Comparison of ENCODE assay signal across 8 cellular contexts in the genomic region with DNA sequence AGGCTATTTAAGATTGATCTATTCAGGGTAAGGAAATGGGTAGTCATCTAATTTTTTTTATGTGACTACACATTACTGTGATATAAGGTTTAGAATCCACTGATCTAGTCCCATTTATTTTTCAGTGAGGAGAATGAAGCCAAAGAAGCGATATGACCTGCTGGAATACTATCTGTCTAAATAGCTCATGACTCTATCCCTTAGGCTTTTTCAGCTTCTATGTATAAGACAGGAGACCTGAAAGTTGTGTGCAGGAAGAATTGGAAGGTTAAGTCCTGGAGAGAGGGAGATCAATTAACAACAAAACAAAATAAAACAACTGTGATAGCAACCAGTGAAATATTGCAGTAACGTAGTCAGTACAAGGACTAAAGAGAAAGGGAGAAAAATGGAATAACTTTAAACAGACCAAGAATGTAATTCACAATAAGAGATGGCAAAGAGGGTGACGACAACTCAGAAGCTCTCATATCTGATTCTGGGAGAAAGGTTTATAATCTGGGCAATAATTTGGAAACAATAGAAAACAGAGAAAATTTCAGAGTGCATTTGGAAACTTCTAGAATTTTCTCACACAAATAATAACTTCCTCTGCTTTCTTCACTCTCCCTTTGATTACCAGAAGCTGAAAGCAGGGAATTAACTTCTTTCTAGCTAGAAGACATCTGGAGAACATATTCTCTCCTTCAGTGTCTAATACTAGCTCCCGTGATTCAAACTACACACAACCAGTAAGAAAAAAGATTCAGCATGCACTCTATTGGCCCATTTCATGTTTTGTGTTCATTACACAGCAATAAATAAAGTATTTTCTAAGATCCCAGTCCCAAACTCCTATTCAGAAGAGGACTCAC. TPM values are rescaled to one million over a fixed set of nuclear protein-coding genes. Genes with fewer than 3 reads are reported as not detected.
DNase-seq lines count a peak whose midpoint lies in the region; ATAC-seq and TF ChIP-seq lines count a peak whose summit lies in the region.

No MANE protein-coding gene starts in this region.

- no peak for TF ChIP-seq EP300 in sigmoid colon (IDR thresholded peaks at IDR 0.05)

- no peaks in the 10 kb centered on the region for H3K27me3 ChIP-seq in sigmoid colon

- ATAC-seq in GM18519 (IDR thresholded peaks at IDR 0.05; ENCODE audit: low FRiP score, unreplicated experiment), result peak; percentile 30
- ATAC-seq in HG03378 (IDR thresholded peaks at IDR 0.05; ENCODE audit: unreplicated experiment), result peak; percentile 51

- no peak for TF ChIP-seq CTCF in coronary artery (IDR thresholded peaks at IDR 0.05)
- no peak for TF ChIP-seq CTCF in sigmoid colon (IDR thresholded peaks at IDR 0.05)

- H3K36me3 ChIP-seq in sigmoid colon, result no peaks in the 10 kb centered on the region

- H3K4me3 ChIP-seq in coronary artery (peak overlapping the region; percentile 69), sigmoid colon (peak overlapping the region; percentile 11 to 47 (median 39))

- H3K4me1 ChIP-seq in sigmoid colon, result peaks cover 0 to 26% (median 15%) of the 10 kb centered on the region in 4 donors

- WGBS in sigmoid colon, 2 donors, result 27 to 40% methylated on average over 4 of the region's 4 CpGs

- intact Hi-C loops in sigmoid colon (cut with DNase I), result no loop called here

- H3K27ac ChIP-seq in coronary artery, result peak overlapping the region; percentile 50 to 54
- H3K27ac ChIP-seq in sigmoid colon, result peak overlapping the region; percentile 54 to 76 (median 72)

- no peak for TF ChIP-seq POLR2A in sigmoid colon (IDR thresholded peaks at IDR 0.05)

- DNase-seq in coronary artery (ENCODE audit: low spot score), result no peak
- DNase-seq in sigmoid colon, result no peak
- DNase-seq in NCI-H2171 treated with DMSO at 0.1 percent for 48 hours (lab: John Stamatoyannopoulos, UW), result no peak
- no peak for DNase-seq in mesenteric fat pad (ENCODE audit: low spot score)
- no peak for DNase-seq in activated CD8-positive, alpha-beta memory T cell treated with anti-CD3 and anti-CD28 coated beads, Interleukin-2, amount 50 U/mL, for 48 hours
- no peak for DNase-seq in OCI-M1 (lab: John Stamatoyannopoulos, UW)

- H3K9me3 ChIP-seq in sigmoid colon, result no peaks in the 10 kb centered on the region

RNA-seq across cellular contexts. Expression of a gene that starts 19.2 kb away (rescaled TPM):
- 1 to 10 TPM in 3 of 4 donors, under 1 TPM in 1; 0.71 to 9.4 (median 2.6) TPM for total RNA-seq in sigmoid colon
- polyA plus RNA-seq in sigmoid colon, result 1 to 10 TPM in 1 of 3 donors, under 1 TPM in 1, not detected in 1; 0.22 to 3.0 TPM
- 0.45 TPM for total RNA-seq in mesenteric fat pad

RNA-seq across cellular contexts. Expression of a gene that starts 50.9 kb away (rescaled TPM):
- total RNA-seq in sigmoid colon (10 to 100 TPM; 45.3 to 64.6 (median 55.5) TPM), mesenteric fat pad (75.8 TPM)
- 10 to 100 TPM; 20.8 to 51.8 (median 34.8) TPM for polyA plus RNA-seq in sigmoid colon
